Comparison of ENCODE assay signal across 4 cellular contexts in genomic region chr16:23144393-23144792, GRCh38. TPM values are rescaled to one million over a fixed set of nuclear protein-coding genes. Genes with fewer than 3 reads are reported as not detected.
"Had no signal": no experiment of that assay in that cellular context is flagged by ENCODE, and none has a peak within 500 bp of the region (broad histone marks: within the 10 kb centered on the region; RNA-seq: fewer than 3 reads in every experiment).

No MANE protein-coding gene starts in this region.

RNA-seq across cellular contexts. Expression of gene SCNN1G, which starts 38.2 kb away (rescaled TPM):
- total RNA-seq: HT-29, IMR-90, M059J, SJCRH30 had no signal
- polyA plus RNA-seq: IMR-90 had no signal
